19 cellular contexts compared by ENCODE assay signal in genomic region chr3:141039573-141039972, GRCh38. TPM values are rescaled to one million over a fixed set of nuclear protein-coding genes. Genes with fewer than 3 reads are reported as not detected.
"Had no signal": no experiment of that assay in that cellular context is flagged by ENCODE, and none has a peak within 500 bp of the region (broad histone marks: within the 10 kb centered on the region; RNA-seq: fewer than 3 reads in every experiment).

No MANE protein-coding gene starts in this region.

- H3K4me1 Mint-ChIP-seq: activated naive CD8-positive, alpha-beta T cell treated with anti-CD3 and anti-CD28 coated beads for 36 hours had no signal

- H3K4me3 ChIP-seq: gastrocnemius medialis, heart right ventricle, left lung, pancreas, stomach, thoracic aorta had no signal

- H3K4me3 Mint-ChIP-seq: activated CD4-positive, alpha-beta memory T cell treated with anti-CD3 and anti-CD28 coated beads for 36 hours; activated naive CD8-positive, alpha-beta T cell treated with anti-CD3 and anti-CD28 coated beads for 36 hours; neural crest cell had no signal

- H3K27ac Mint-ChIP-seq: activated CD4-positive, alpha-beta memory T cell treated with anti-CD3 and anti-CD28 coated beads for 36 hours; activated naive CD8-positive, alpha-beta T cell treated with anti-CD3 and anti-CD28 coated beads for 36 hours had no signal

- H3K36me3 ChIP-seq: brain microvascular endothelial cell, gastrocnemius medialis, heart right ventricle, left lung, pancreas, stomach, thoracic aorta had no signal

- DNase-seq: activated CD4-positive, alpha-beta memory T cell treated with anti-CD3 and anti-CD28 coated beads for 36 hours; activated gamma-delta T cell; activated naive CD8-positive, alpha-beta T cell treated with anti-CD3 and anti-CD28 coated beads for 36 hours; activated T-cell treated with anti-CD3 and anti-CD28 coated beads, Interleukin-2, amount 50 U/mL, for 48 hours; brain microvascular endothelial cell; cerebellar nuclear complex; dermis blood vessel endothelial cell; gastrocnemius medialis; heart right ventricle; islet precursor cell; left lung; mesenchymal stem cell; pancreas; retina; stimulated activated CD4-positive, alpha-beta T cell treated with anti-CD3 and anti-CD28 coated beads, Interleukin-4, amount 100 ng/mL, for 4 hours; stomach had no signal

- FAIRE-seq: endometrium, pancreas had no signal

- ATAC-seq: gastrocnemius medialis, heart right ventricle, left lung, pancreas had no signal

- H3K9me3 Mint-ChIP-seq: activated CD4-positive, alpha-beta memory T cell treated with anti-CD3 and anti-CD28 coated beads for 36 hours; activated naive CD8-positive, alpha-beta T cell treated with anti-CD3 and anti-CD28 coated beads for 36 hours; neural crest cell had no signal

- H3K27me3 ChIP-seq: gastrocnemius medialis, pancreas had no signal

- H3K36me3 Mint-ChIP-seq: activated CD4-positive, alpha-beta memory T cell treated with anti-CD3 and anti-CD28 coated beads for 36 hours; activated naive CD8-positive, alpha-beta T cell treated with anti-CD3 and anti-CD28 coated beads for 36 hours had no signal

RNA-seq across cellular contexts. Expression of gene SPSB4, which starts 11.6 kb away (rescaled TPM):
- total RNA-seq: activated CD4-positive, alpha-beta memory T cell treated with anti-CD3 and anti-CD28 coated beads for 36 hours; activated naive CD8-positive, alpha-beta T cell treated with anti-CD3 and anti-CD28 coated beads for 36 hours; dermis blood vessel endothelial cell had no signal
